In the genomic region with DNA sequence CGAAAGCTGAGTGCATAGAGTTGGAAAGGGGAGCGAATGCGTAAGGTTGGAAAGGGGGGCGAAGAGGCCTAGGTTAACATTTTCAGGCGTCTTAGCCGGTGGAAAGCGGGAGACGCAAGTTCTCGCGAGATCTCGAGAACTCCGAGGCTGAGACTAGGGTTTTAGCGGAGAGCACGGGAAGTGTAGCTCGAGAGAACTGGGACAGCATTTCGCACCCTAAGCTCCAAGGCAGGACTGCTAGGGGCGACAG, we compare ENCODE assay signal across 8 cellular contexts. TPM values are rescaled to one million over a fixed set of nuclear protein-coding genes. Genes with fewer than 3 reads are reported as not detected.
DNase-seq lines count a peak whose midpoint lies in the region; ATAC-seq and TF ChIP-seq lines count a peak whose summit lies in the region.

No MANE protein-coding gene starts in this region.

- TF ChIP-seq CTCF in lung (IDR thresholded peaks at IDR 0.05; ENCODE audit: control extremely low read depth, extremely low read depth) (no peak), testis (IDR thresholded peaks at IDR 0.05) (no peak)

- WGBS in lung, 2 donors: 0% methylated on average over 13 to 17 of the region's 17 CpGs
- WGBS in testis, 2 donors: 0 to 1% methylated on average over 17 of the region's 17 CpGs

- intact Hi-C loops in Right ventricle myocardium inferior (cut with DNase I) (no loop called here), cardiac septum (cut with DNase I) (loop anchor here (2.0 kb wide), 1 partner anchor 109 kb away; no protein-coding TSS in a partner anchor), testis (cut with DNase I; ENCODE audit: low total_unique reads) (no loop called here)

- DNase-seq in Right ventricle myocardium inferior (ENCODE audit: missing footprints) (peak; percentile 70), cardiac septum (ENCODE audit: low spot score) (no peak), NCI-H1105 (lab: John Stamatoyannopoulos, UW) (peak; percentile 70), SKM-1 treated with dmso at 0.1 percent for 144 hours (lab: John Stamatoyannopoulos, UW; ENCODE audit: unreplicated experiment) (peak; percentile 80), dermis microvascular lymphatic vessel endothelial cell (ENCODE audit: low read depth in 2 of 2) (peak; percentile 81 to 85), lung (ENCODE audit: low spot score) (peak; percentile 85), testis (no peak)

- H3K27ac ChIP-seq in lung (ENCODE audit: low read depth in 1 of 2, low read length in 1 of 2) (peak overlapping the region; percentile 97 to 99), testis (peak overlapping the region; percentile 99)

- H3K4me1 ChIP-seq in lung (ENCODE audit: control insufficient read depth in 2 of 2, insufficient read depth in 2 of 2, low read length in 2 of 2) (peaks cover 0 to 2% of the 10 kb centered on the region in 2 donors), testis (peaks cover 3% of the 10 kb centered on the region)

- no peaks in the 10 kb centered on the region for H3K36me3 ChIP-seq in lung (ENCODE audit: control insufficient read depth in 2 of 2, insufficient read depth in 2 of 2, low read length in 2 of 2)
- no peaks in the 10 kb centered on the region for H3K36me3 ChIP-seq in testis (ENCODE audit: low read depth, missing control alignments)

- peak; percentile 53 for ATAC-seq in Right ventricle myocardium inferior
- peak; percentile 32 for ATAC-seq in HG02623 (IDR thresholded peaks at IDR 0.05; ENCODE audit: unreplicated experiment)
- ATAC-seq in lung (ENCODE audit: insufficient read depth, low FRiP score): peak; percentile 49

- H3K9me3 ChIP-seq in lung (ENCODE audit: control insufficient read depth in 2 of 2, insufficient read depth in 1 of 2, low read length in 1 of 2): no peaks in the 10 kb centered on the region
- no peaks in the 10 kb centered on the region for H3K9me3 ChIP-seq in testis

- H3K4me3 ChIP-seq in lung: peak overlapping the region; percentile 95
- H3K4me3 ChIP-seq in testis: peak overlapping the region; percentile 82 to 91

- H3K27me3 ChIP-seq in lung (ENCODE audit: control insufficient read depth, insufficient read depth) (no peaks in the 10 kb centered on the region), testis (no peaks in the 10 kb centered on the region)

- no peak for TF ChIP-seq POLR2A in testis (IDR thresholded peaks at IDR 0.05)

RNA-seq across cellular contexts. Expression of a gene that starts 0.3 kb away (rescaled TPM):
- total RNA-seq in Right ventricle myocardium inferior (123 TPM), cardiac septum (214 TPM), dermis microvascular lymphatic vessel endothelial cell (255 and 341 TPM in 2 replicates), lung (100 to 1,000 TPM; 230 to 385 TPM), testis (100 to 1,000 TPM; 121 to 157 TPM)
- polyA plus RNA-seq in lung (100 to 1,000 TPM in 1 of 2 donors, 10 to 100 TPM in 1; 72.2 to 122 TPM), testis (ENCODE audit: insufficient read depth, low read depth, low replicate concordance) (133 TPM)

Comparison
In these comparisons a context has a peak if more than half of its experiments do, and no peak if none do; other contexts are left out.
1. DNase-seq: peak in Right ventricle myocardium inferior (single experiment), NCI-H1105 (single experiment), SKM-1 treated with dmso at 0.1 percent for 144 hours (single experiment), dermis microvascular lymphatic vessel endothelial cell (2 of 2) and lung (single experiment); none in cardiac septum (single experiment) and testis (single experiment).
2. Peak in every context shown above with its lines, with median percentiles within 50 percentile points of each other: ATAC-seq.